In genomic region chr15:99059010-99059981, GRCh38 we compare ENCODE assay signal across 7 cellular contexts. TPM values are rescaled to one million over a fixed set of nuclear protein-coding genes. Genes with fewer than 3 reads are reported as not detected.
DNase-seq lines count a peak whose midpoint lies in the region; ATAC-seq and TF ChIP-seq lines count a peak whose summit lies in the region.

No MANE protein-coding gene starts in this region.

- DNase-seq in NCI-H1694 (lab: John Stamatoyannopoulos, UW), result peak; percentile 8
- DNase-seq in activated CD4-positive, alpha-beta T cell treated with anti-CD3 and anti-CD28 coated beads, Interleukin-2, amount 50 U/mL, for 24 hours (ENCODE audit: low read depth in 1 of 2, low spot score in 1 of 2), result peak; percentile 13 to 19
- peak; percentile 54 to 67 for DNase-seq in stimulated activated CD4-positive, alpha-beta T cell treated with anti-CD3 and anti-CD28 coated beads, Interleukin-2, amount 100 ng/mL, for 24 hours

- 5% methylated on average over 86 of the region's 86 CpGs for WGBS in liver

- no peak overlapping the region for H3K27ac ChIP-seq in duodenal mucosa (ENCODE audit: low read depth, low read length)
- peak overlapping the region in 1 of 2 donors; percentile 18 for H3K27ac ChIP-seq in liver (ENCODE audit: low read depth in 1 of 2, low read length in 2 of 2)

- H3K27me3 ChIP-seq in duodenal mucosa (ENCODE audit: control insufficient read depth in 1 of 2, insufficient read depth in 2 of 2, low read length in 2 of 2) (peaks cover 19 to 29% of the 10 kb centered on the region in 2 donors), liver (ENCODE audit: control insufficient read depth in 4 of 4, insufficient read depth in 4 of 4, low read length in 3 of 4) (peaks cover 0 to 9% (median under 1%) of the 10 kb centered on the region in 4 donors)

- H3K36me3 ChIP-seq in duodenal mucosa (ENCODE audit: control insufficient read depth in 1 of 2, insufficient read depth in 2 of 2, low read length in 2 of 2) (no peaks in the 10 kb centered on the region), liver (ENCODE audit: control insufficient read depth in 4 of 4, insufficient read depth in 3 of 4, low read depth in 1 of 4, low read length in 3 of 4) (no peaks in the 10 kb centered on the region)

- ATAC-seq in HG02571 (IDR thresholded peaks at IDR 0.05; ENCODE audit: unreplicated experiment), result peak; percentile 69

- TF ChIP-seq CTCF in GM12874 (IDR thresholded peaks at IDR 0.05; ENCODE audit: insufficient read depth, low read depth, low read length), result peak; percentile 84
- peak; percentile 84 for TF ChIP-seq CTCF in liver (IDR thresholded peaks at IDR 0.05; ENCODE audit: low read depth, low read length, missing input control)

- H3K9ac ChIP-seq in duodenal mucosa (ENCODE audit: low read depth in 1 of 2, low read length in 2 of 2) (no peak overlapping the region), liver (ENCODE audit: low read depth in 1 of 2, low read length in 2 of 2) (no peak overlapping the region)

- H3K4me1 ChIP-seq in duodenal mucosa (ENCODE audit: control insufficient read depth in 1 of 2, insufficient read depth in 2 of 2, low read length in 2 of 2) (peaks cover 0 to 4% of the 10 kb centered on the region in 2 donors), liver (ENCODE audit: control insufficient read depth in 4 of 4, insufficient read depth in 4 of 4, low read length in 3 of 4) (peaks cover 3 to 10% (median 5%) of the 10 kb centered on the region in 4 donors)

- H3K4me3 ChIP-seq in duodenal mucosa (ENCODE audit: low read depth in 1 of 2, low read length in 2 of 2), result peak overlapping the region; percentile 40 to 62
- peak overlapping the region in 2 of 3 donors; percentile 38 to 50 for H3K4me3 ChIP-seq in liver (ENCODE audit: low read depth in 1 of 3, low read length in 3 of 3)

- peak in 1 of 2 donors; percentile 38 for TF ChIP-seq RAD21 in liver (IDR thresholded peaks at IDR 0.05)

- H3K9me3 ChIP-seq in duodenal mucosa (ENCODE audit: control insufficient read depth in 1 of 2, low read length in 2 of 2), result no peaks in the 10 kb centered on the region
- H3K9me3 ChIP-seq in liver (ENCODE audit: control insufficient read depth in 4 of 4, low read length in 3 of 4), result no peaks in the 10 kb centered on the region

TF ChIP-seq in liver, 16 proteins besides CTCF, POLR2A, EP300 and RAD21:
- TF ChIP-seq YY1 (IDR thresholded peaks at IDR 0.05), result no peak
- TF ChIP-seq JUND (IDR thresholded peaks at IDR 0.05), result no peak
- TF ChIP-seq TAF1 (conservative IDR thresholded peaks at IDR 0.05), result no peak
- no peak for TF ChIP-seq MAX (IDR thresholded peaks at IDR 0.05)
- TF ChIP-seq GABPA (IDR thresholded peaks at IDR 0.05 in 1 of 2, conservative IDR thresholded peaks at IDR 0.05 in 1 of 2), result no peak
- no peak for TF ChIP-seq FOXA1 (IDR thresholded peaks at IDR 0.05)
- TF ChIP-seq ATF3 (IDR thresholded peaks at IDR 0.05), result no peak
- TF ChIP-seq EGR1 (IDR thresholded peaks at IDR 0.05; ENCODE audit: low read depth in 2 of 2), result no peak
- no peak for TF ChIP-seq SP1 (IDR thresholded peaks at IDR 0.05)
- TF ChIP-seq NR2F2 (IDR thresholded peaks at IDR 0.05), result no peak
- TF ChIP-seq HNF4A (conservative IDR thresholded peaks at IDR 0.05), result no peak
- TF ChIP-seq FOXA2 (IDR thresholded peaks at IDR 0.05), result no peak

RNA-seq across cellular contexts. Expression of gene SYNM, which starts 45.6 kb away (rescaled TPM):
- total RNA-seq in liver, result 1 to 10 TPM; 1.0 to 6.4 TPM
- 1 to 10 TPM in 1 of 2 donors, under 1 TPM in 1; 0.39 to 1.4 TPM for polyA plus RNA-seq in liver

RNA-seq across cellular contexts. Expression of gene PGPEP1L, which starts 51.7 kb away (rescaled TPM):
- not detected for total RNA-seq in liver
- polyA plus RNA-seq in liver, result not detected

Comparison
In these comparisons a context has a peak if more than half of its experiments do, and no peak if none do; other contexts are left out.
1. DNase-seq: peak in every context shown above with its lines; median percentile 60 in stimulated activated CD4-positive, alpha-beta T cell treated with anti-CD3 and anti-CD28 coated beads, Interleukin-2, amount 100 ng/mL, for 24 hours; 16 in activated CD4-positive, alpha-beta T cell treated with anti-CD3 and anti-CD28 coated beads, Interleukin-2, amount 50 U/mL, for 24 hours; 8 in NCI-H1694.